ENCODE assay signal across 22 cellular contexts in genomic region chr11:36464720-36465119, GRCh38.
"Had no signal": no experiment of that assay in that cellular context is flagged by ENCODE, and none has a peak within 500 bp of the region (broad histone marks: within the 10 kb centered on the region; RNA-seq: fewer than 3 reads in every experiment).

No MANE protein-coding gene starts in this region.

- H3K4me1 Mint-ChIP-seq: stimulated activated naive B cell treated with anti-CD40 and anti-IgM and Interleukin-4, amounts not matched to agents 10 μg/mL and 1 μg/mL and 100 μg/mL, for 72 hours had no signal

- H3K27me3 ChIP-seq: esophagus squamous epithelium, foreskin keratinocyte, pancreas, right lobe of liver, spleen, transverse colon had no signal

- H3K36me3 ChIP-seq: pancreas, right lobe of liver, thoracic aorta had no signal

- H3K27ac ChIP-seq: foreskin keratinocyte, pancreas, right lobe of liver, spleen, thoracic aorta, transverse colon had no signal

- H3K4me1 ChIP-seq: foreskin keratinocyte, right lobe of liver had no signal

- H3K4me3 ChIP-seq: esophagus squamous epithelium, lung, pancreas, right lobe of liver, spleen, thoracic aorta, transverse colon had no signal

- DNase-seq: central memory CD4-positive, alpha-beta T cell; effector memory CD4-positive, alpha-beta T cell; esophagus squamous epithelium; foreskin keratinocyte; kidney; left cardiac atrium; left ventricle myocardium superior; mesendoderm; naive thymus-derived CD4-positive, alpha-beta T cell; pancreas; right lobe of liver; spleen; stimulated activated CD4-positive, alpha-beta T cell treated with anti-CD3 and anti-CD28 coated beads, Interleukin-15, amount 100 ng/mL, for 24 hours; stimulated activated CD4-positive, alpha-beta T cell treated with anti-CD3 and anti-CD28 coated beads, Interleukin-1b, Interleukin-23, amount 100 ng/mL, for 48 hours; stimulated activated CD4-positive, alpha-beta T cell treated with anti-CD3 and anti-CD28 coated beads, Interleukin-4, amount 100 ng/mL, for 24 hours; stimulated activated naive B cell treated with anti-CD40 and anti-IgM and Interleukin-4, amounts not matched to agents 10 μg/mL and 1 μg/mL and 100 μg/mL, for 72 hours; stimulated activated naive CD8-positive, alpha-beta T cell treated with anti-CD3 and anti-CD28 coated beads, Interleukin-15, amount 100 ng/mL, for 72 hours; transverse colon had no signal

- ATAC-seq: left cardiac atrium; left ventricle myocardium superior; naive thymus-derived CD4-positive, alpha-beta T cell; pancreas; right lobe of liver; stimulated activated naive B cell treated with anti-CD40 and anti-IgM and Interleukin-4, amounts not matched to agents 10 μg/mL and 1 μg/mL and 100 μg/mL, for 72 hours had no signal

- H3K9me3 ChIP-seq: esophagus squamous epithelium, pancreas, right lobe of liver, spleen, thoracic aorta, transverse colon had no signal

- H3K9me3 Mint-ChIP-seq: naive thymus-derived CD4-positive, alpha-beta T cell; neural crest cell; stimulated activated naive B cell treated with anti-CD40 and anti-IgM and Interleukin-4, amounts not matched to agents 10 μg/mL and 1 μg/mL and 100 μg/mL, for 72 hours; stimulated activated naive CD8-positive, alpha-beta T cell treated with anti-CD3 and anti-CD28 coated beads, Interleukin-15, amount 100 ng/mL, for 72 hours had no signal

- H3K4me3 Mint-ChIP-seq: naive thymus-derived CD4-positive, alpha-beta T cell; neural crest cell; stimulated activated naive B cell treated with anti-CD40 and anti-IgM and Interleukin-4, amounts not matched to agents 10 μg/mL and 1 μg/mL and 100 μg/mL, for 72 hours; stimulated activated naive CD8-positive, alpha-beta T cell treated with anti-CD3 and anti-CD28 coated beads, Interleukin-15, amount 100 ng/mL, for 72 hours had no signal

- H3K27ac Mint-ChIP-seq: naive thymus-derived CD4-positive, alpha-beta T cell; progenitor cell of endocrine pancreas; stimulated activated naive B cell treated with anti-CD40 and anti-IgM and Interleukin-4, amounts not matched to agents 10 μg/mL and 1 μg/mL and 100 μg/mL, for 72 hours; stimulated activated naive CD8-positive, alpha-beta T cell treated with anti-CD3 and anti-CD28 coated beads, Interleukin-15, amount 100 ng/mL, for 72 hours had no signal
